8 cellular contexts compared by ENCODE assay signal in the genomic region with DNA sequence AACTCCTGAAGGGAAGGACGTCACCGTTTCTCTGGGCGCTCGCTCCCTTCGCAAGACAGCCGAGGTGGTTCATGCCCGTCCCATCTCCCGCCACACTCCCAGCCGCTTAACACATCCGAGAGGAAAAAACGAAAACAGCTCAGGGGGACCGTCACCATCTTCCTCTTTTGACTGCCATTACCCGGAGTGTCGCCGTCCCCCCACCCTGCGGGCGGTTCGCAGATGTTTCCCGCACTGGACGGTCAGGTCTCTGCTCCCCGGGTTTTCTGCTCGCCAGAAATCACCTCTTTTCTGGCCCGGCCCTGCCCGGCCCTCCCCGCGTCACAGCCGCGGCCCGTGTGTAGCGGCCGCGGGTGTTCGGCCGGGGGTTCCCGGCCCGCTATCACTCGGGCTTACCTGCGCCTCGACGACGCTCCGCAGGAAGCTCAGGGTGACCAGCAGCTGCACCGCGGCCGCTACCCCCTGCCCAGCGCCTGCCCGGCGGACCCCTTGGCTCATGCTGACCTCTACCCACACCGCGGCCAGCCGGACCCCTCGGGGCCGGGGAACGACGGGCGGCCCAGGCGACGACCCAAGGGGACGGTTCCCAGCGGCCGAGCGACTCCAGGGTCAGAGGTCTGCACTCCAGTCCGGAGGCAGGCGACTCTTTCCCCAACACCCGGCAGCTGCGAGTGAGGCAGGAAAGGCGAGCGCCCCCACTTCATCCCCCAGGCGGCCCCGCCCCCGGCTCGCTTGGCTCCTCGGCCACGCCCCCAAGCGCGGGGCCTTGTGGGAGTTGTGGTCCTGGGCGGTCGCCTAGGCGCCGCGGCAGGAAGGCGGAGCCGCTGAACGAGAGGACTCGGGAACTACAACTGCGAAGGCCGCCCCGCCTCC. TPM values are rescaled to one million over a fixed set of nuclear protein-coding genes. Genes with fewer than 3 reads are reported as not detected.
DNase-seq lines count a peak whose midpoint lies in the region; ATAC-seq, FAIRE-seq and TF ChIP-seq lines count a peak whose summit lies in the region.

A gene with protein sequence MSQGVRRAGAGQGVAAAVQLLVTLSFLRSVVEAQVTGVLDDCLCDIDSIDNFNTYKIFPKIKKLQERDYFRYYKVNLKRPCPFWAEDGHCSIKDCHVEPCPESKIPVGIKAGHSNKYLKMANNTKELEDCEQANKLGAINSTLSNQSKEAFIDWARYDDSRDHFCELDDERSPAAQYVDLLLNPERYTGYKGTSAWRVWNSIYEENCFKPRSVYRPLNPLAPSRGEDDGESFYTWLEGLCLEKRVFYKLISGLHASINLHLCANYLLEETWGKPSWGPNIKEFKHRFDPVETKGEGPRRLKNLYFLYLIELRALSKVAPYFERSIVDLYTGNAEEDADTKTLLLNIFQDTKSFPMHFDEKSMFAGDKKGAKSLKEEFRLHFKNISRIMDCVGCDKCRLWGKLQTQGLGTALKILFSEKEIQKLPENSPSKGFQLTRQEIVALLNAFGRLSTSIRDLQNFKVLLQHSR (minus strand): TSS at position 673 of the 873 bp plus-strand sequence. CDS start 175 bp downstream, at position 498.

- H3K4me2 ChIP-seq in H1 (ENCODE audit: insufficient read depth in 1 of 2, low read depth in 2 of 2, low read length in 2 of 2), result peak within 1 kb of the TSS; percentile 91 to 95
- peak within 1 kb of the TSS; percentile 77 for H3K4me2 ChIP-seq in mesendoderm (ENCODE audit: low read length)

- H3K18ac ChIP-seq in H1 (ENCODE audit: extremely low read depth, low read length) (peak within 1 kb of the TSS; percentile 32), mesendoderm (ENCODE audit: low read length) (peak within 1 kb of the TSS; percentile 10)

- H3K27me3 ChIP-seq in Caco-2 (replicated peaks; ENCODE audit: control insufficient read depth, insufficient read depth, low read length) (peaks cover 1% of the 10 kb centered on the region; the same call in 1 of the 2 replicates), H1 (replicated peaks in 1 of 4; ENCODE audit: control insufficient read depth in 3 of 4, extremely low read depth in 1 of 4, insufficient read depth in 3 of 4, low read length in 3 of 4) (peaks cover 3 to 11% (median 7%) of the 10 kb centered on the region in 4 experiments), mesendoderm (ENCODE audit: insufficient read depth, low read length, poor library complexity) (no peaks in the 10 kb centered on the region)

- H3K27ac ChIP-seq in H1 (ENCODE audit: low read depth, low read length) (0 out of 2 replicates have a peak within 1 kb of the TSS, but pooled peaks have one; percentile 18), mesendoderm (ENCODE audit: low read depth, low read length) (no peak within 1 kb of the TSS)

- H3K36me3 Mint-ChIP-seq in Caco-2 (ENCODE audit: insufficient read depth, unreplicated experiment), result no peaks in the 10 kb centered on the region

- peak within 1 kb of the TSS; percentile 69 to 85 (median 72) for H3K9ac ChIP-seq in H1 (replicated peaks in 1 of 4; ENCODE audit: extremely low read depth in 1 of 4, low read depth in 3 of 4, low read length in 3 of 4)
- peak within 1 kb of the TSS; percentile 84 for H3K9ac ChIP-seq in mesendoderm (ENCODE audit: low read length)

- H2AFZ ChIP-seq in H1 (ENCODE audit: low read length), result peak within 1 kb of the TSS; percentile 68

- peak within 1 kb of the TSS; percentile 70 for H3K4me3 Mint-ChIP-seq in Caco-2 (ENCODE audit: unreplicated experiment)

- 3% methylated on average over 75 of the region's 88 CpGs; no CpG with 5 or more reads in 1 of the 2 experiments for WGBS in H1 (ENCODE audit: extremely low coverage in 1 of 2, insufficient coverage in 1 of 2, insufficient read length in 1 of 2, insufficient replicate concordance in 2 of 2, low coverage in 1 of 2, low lambda C conversion rate in 2 of 2, missing lambda C conversion rate in 1 of 2), 2 experiments
- WGBS in mesendoderm (ENCODE audit: extremely low coverage, insufficient coverage, low lambda C conversion rate), result no CpG with 5 or more reads among the region's 88 CpGs

- no peak for TF ChIP-seq EP300 in H1 (IDR thresholded peaks at IDR 0.05; ENCODE audit: borderline replicate concordance in 1 of 2, low read depth in 2 of 2, low read length in 2 of 2)

- H4K8ac ChIP-seq in H1 (ENCODE audit: extremely low read depth, insufficient read depth, low read length) (peak within 1 kb of the TSS; percentile 68), mesendoderm (ENCODE audit: low read depth, low read length) (no peak within 1 kb of the TSS)

- peaks cover 6% of the 10 kb centered on the region for H3K4me1 Mint-ChIP-seq in Caco-2 (ENCODE audit: low read depth, unreplicated experiment)

- H3K4me1 ChIP-seq in Caco-2 (no peaks in the 10 kb centered on the region), H1 (replicated peaks in 1 of 4; ENCODE audit: control insufficient read depth in 3 of 4, insufficient read depth in 4 of 4, low read length in 3 of 4) (peaks cover 0 to 6% (median 2%) of the 10 kb centered on the region in 4 experiments; a peak in 2 of 7 replicates), mesendoderm (ENCODE audit: control insufficient read depth, low read depth, low read length) (no peaks in the 10 kb centered on the region)

- H3K14ac ChIP-seq in H1 (ENCODE audit: insufficient read length), result peak within 1 kb of the TSS; percentile 93

- H3K36me3 ChIP-seq in Caco-2 (ENCODE audit: control insufficient read depth, insufficient read depth, low read length) (no peaks in the 10 kb centered on the region), H1 (ENCODE audit: control insufficient read depth in 2 of 4, insufficient read depth in 4 of 4, low read length in 3 of 4) (no peaks in the 10 kb centered on the region), mesendoderm (ENCODE audit: control insufficient read depth, insufficient read depth, low read length) (no peaks in the 10 kb centered on the region)

- H2BK15ac ChIP-seq in H1 (ENCODE audit: low read length) (no peak within 1 kb of the TSS), mesendoderm (replicated peaks; ENCODE audit: low read depth) (no peak within 1 kb of the TSS)

- H2AK5ac ChIP-seq in H1 (ENCODE audit: low read depth, low read length), result no peak within 1 kb of the TSS
- no peak within 1 kb of the TSS for H2AK5ac ChIP-seq in mesendoderm (ENCODE audit: low read length)

- H2BK5ac ChIP-seq in H1 (ENCODE audit: low read depth, low read length) (no peak within 1 kb of the TSS), mesendoderm (ENCODE audit: low read length) (no peak within 1 kb of the TSS)

- H2BK20ac ChIP-seq in H1 (ENCODE audit: low read length), result no peak within 1 kb of the TSS

- TF ChIP-seq POLR2A in H1 (IDR thresholded peaks at IDR 0.05; ENCODE audit: control extremely low read depth in 1 of 2, low read depth in 2 of 2, low read length in 2 of 2), result peak; percentile 89 to 93

- no peak within 1 kb of the TSS for H4K5ac ChIP-seq in H1 (ENCODE audit: insufficient read length, low read depth, low read length)
- H4K5ac ChIP-seq in mesendoderm (ENCODE audit: low read length), result no peak within 1 kb of the TSS

- no peak within 1 kb of the TSS for H4K91ac ChIP-seq in H1 (replicated peaks; ENCODE audit: insufficient read length, low read length)

- H3K23ac ChIP-seq in H1 (ENCODE audit: insufficient read length), result no peak within 1 kb of the TSS
- H3K23ac ChIP-seq in mesendoderm (ENCODE audit: low read length), result no peak within 1 kb of the TSS

- H3K27ac Mint-ChIP-seq in Caco-2 (ENCODE audit: unreplicated experiment), result no peak within 1 kb of the TSS

- peak; percentile 93 to 97 for DNase-seq in Caco-2
- peak; percentile 89 for DNase-seq in HT-29 (ENCODE audit: low spot score)
- DNase-seq in NK-92 treated with Interleukin-12 subunit alpha and Interleukin-12 subunit beta, amount 100 ng/mL, for 24 hours (lab: John Stamatoyannopoulos, UW), result peak; percentile 92
- peak; percentile 75 to 89 (median 83) for DNase-seq in activated CD8-positive, alpha-beta memory T cell treated with anti-CD3 and anti-CD28 coated beads for 48 hours (ENCODE audit: low read depth in 2 of 3, low spot score in 2 of 3)
- peak; percentile 91 to 98 for DNase-seq in H1 (ENCODE audit: low read depth in 1 of 2, low spot score in 2 of 2)
- DNase-seq in mesendoderm, result peak; percentile 98
- DNase-seq in stimulated activated CD8-positive, alpha-beta memory T cell treated with anti-CD3 and anti-CD28 coated beads, Interleukin-12 subunit alpha, Interleukin-12 subunit beta, amount 100 ng/mL, for 4 hours (ENCODE audit: low read depth), result peak; percentile 97

- H3K23me2 ChIP-seq in H1 (ENCODE audit: low read depth, low read length), result peaks cover 11% of the 10 kb centered on the region; the same call in 1 of the 2 replicates

- no peak for TF ChIP-seq CTCF in Caco-2 (IDR thresholded peaks at IDR 0.05; ENCODE audit: insufficient read depth in 1 of 2, low read depth in 1 of 2, low read length in 1 of 2, severe bottlenecking in 1 of 2, unreplicated experiment in 1 of 2)
- no peak for TF ChIP-seq CTCF in H1 (IDR thresholded peaks at IDR 0.05; ENCODE audit: control extremely low read depth in 1 of 3, insufficient read depth in 1 of 3, low read depth in 1 of 3, low read length in 3 of 3)

- no peaks in the 10 kb centered on the region for H4K20me1 ChIP-seq in H1 (replicated peaks in 1 of 2; ENCODE audit: control insufficient read depth in 1 of 2, insufficient read depth in 2 of 2, low read length in 2 of 2)

- no peak for TF ChIP-seq RAD21 in H1 (IDR thresholded peaks at IDR 0.05 in 1 of 2, conservative IDR thresholded peaks at IDR 0.05 in 1 of 2; ENCODE audit: low read depth in 2 of 2, low read length in 2 of 2)

- no peaks in the 10 kb centered on the region for H3K9me3 ChIP-seq in Caco-2
- H3K9me3 ChIP-seq in H1 (ENCODE audit: insufficient read depth in 2 of 2, low read depth in 1 of 2, low read length in 1 of 2), result no peaks in the 10 kb centered on the region

- TSS peak; percentile 50 for BruUV-seq in Caco-2 (replicated peaks; lab: Mats Ljungman, UMichigan)

- POLR2A ChIA-PET in Caco-2 (lab: Charles Lee) (no interaction called here), H1 (lab: Charles Lee; ENCODE audit: partially characterized antibody) (interaction anchor here (0.8 to 1.7 kb wide), 18 partner anchors 8 to 188 kb away, joined by 3 to 5 read pairs (median 3); no protein-coding TSS in a partner anchor)

- H2BK120ac ChIP-seq in H1 (replicated peaks; ENCODE audit: low read depth, low read length), result no peak within 1 kb of the TSS
- no peak within 1 kb of the TSS for H2BK120ac ChIP-seq in mesendoderm (ENCODE audit: low read depth, low read length)

- peak; percentile 78 for ATAC-seq in GM21360 (IDR thresholded peaks at IDR 0.05; ENCODE audit: unreplicated experiment)

- peaks cover 14% of the 10 kb centered on the region for H3K27me3 Mint-ChIP-seq in Caco-2 (ENCODE audit: insufficient read depth, unreplicated experiment)

- H3K79me2 ChIP-seq in H1 (ENCODE audit: control insufficient read depth in 1 of 2, insufficient read depth in 2 of 2, low read length in 2 of 2), result no peaks in the 10 kb centered on the region
- no peaks in the 10 kb centered on the region for H3K79me2 ChIP-seq in mesendoderm (ENCODE audit: control insufficient read depth, insufficient read depth, low read length)

- no peak for FAIRE-seq in H1 (lab: Jason Lieb, UNC)

- CTCF ChIA-PET in Caco-2 (lab: Charles Lee) (no interaction called here), H1 (lab: Charles Lee; ENCODE audit: partially characterized antibody) (interaction anchor here (1.5 kb wide), 1 partner anchor 177 kb away, joined by 5 read pairs; no protein-coding TSS in a partner anchor)

- no peak within 1 kb of the TSS for H3K56ac ChIP-seq in H1 (replicated peaks; ENCODE audit: insufficient read length, low read depth, low read length)
- H3K56ac ChIP-seq in mesendoderm (ENCODE audit: low read length), result peak within 1 kb of the TSS; percentile 91

- H3K4me3 ChIP-seq in Caco-2 (ENCODE audit: low read depth, low read length) (peak within 1 kb of the TSS; percentile 86), H1 (ENCODE audit: extremely low read depth in 1 of 4, insufficient read depth in 2 of 4, low read depth in 3 of 4, low read length in 4 of 4) (peak within 1 kb of the TSS; percentile 75 to 79 (median 78)), mesendoderm (ENCODE audit: low read length) (peak within 1 kb of the TSS; percentile 75)

- intact Hi-C loops in Caco-2 (cut with micrococcal nuclease; ENCODE audit: unreplicated experiment), result loop anchor here (10.0 kb wide), 1 partner anchor 253 kb away; no protein-coding TSS in a partner anchor

- H3K79me1 ChIP-seq in H1 (ENCODE audit: low read depth, low read length) (no peaks in the 10 kb centered on the region), mesendoderm (ENCODE audit: low read length) (no peaks in the 10 kb centered on the region)

- H2BK12ac ChIP-seq in H1 (ENCODE audit: low read depth, low read length), result no peak within 1 kb of the TSS

- H3K9me3 Mint-ChIP-seq in Caco-2 (ENCODE audit: unreplicated experiment), result no peaks in the 10 kb centered on the region

- H3K4ac ChIP-seq in H1 (replicated peaks; ENCODE audit: insufficient read length, low read depth, low read length), result no peak within 1 kb of the TSS
- no peak within 1 kb of the TSS for H3K4ac ChIP-seq in mesendoderm (ENCODE audit: low read depth, low read length)

RNA-seq across cellular contexts. Expression of the gene that starts here (rescaled TPM):
- 2.3 and 2.6 TPM in 2 replicates for total RNA-seq in Caco-2 (2022)
- not detected in 2 replicates for total RNA-seq in HT-29 (2014; rRNA removed; shearing (Covaris generic))
- total RNA-seq in H1 (2021; fragmentation: NEBNext Ultra II Directional; extraction: Animal tissue kit (Norgen Biotek cat#: 25700)), result 3.5 and 5.6 TPM in 2 replicates
- 0.72 and 0.74 TPM in 2 replicates for polyA plus RNA-seq in H1 (2011; rRNA removed)
- 1.4 TPM for polyA plus RNA-seq in H1 (2011; cell fraction: cytosol; rRNA removed)
- polyA plus RNA-seq in H1 (2011; cell fraction: nucleus; rRNA removed), result 0.50 TPM
- 0.76 to 1.9 TPM (median 0.95 TPM) in 4 replicates for polyA plus RNA-seq in H1 (2012, experiment 1 of 2)
- 0.12 TPM for polyA plus RNA-seq in H1 (2012, experiment 2 of 2)
- 2.6 TPM for polyA plus RNA-seq in H1 (2013, experiment 1 of 2)
- 3.1 TPM for polyA plus RNA-seq in H1 (2013, experiment 2 of 2)
- polyA minus RNA-seq in H1 (2011; rRNA and poly(A)+ RNA removed), result 0.69 and 1.6 TPM in 2 replicates
- 2.6 TPM for polyA minus RNA-seq in H1 (2011; cell fraction: cytosol; rRNA and poly(A)+ RNA removed)
- polyA minus RNA-seq in H1 (2011; cell fraction: nucleus; rRNA and poly(A)+ RNA removed), result 3.7 TPM
- polyA plus RNA-seq in mesendoderm (2013, experiment 1 of 2), result 1.4 TPM
- 1.2 TPM for polyA plus RNA-seq in mesendoderm (2013, experiment 2 of 2)

Comparison
In these comparisons a context has a peak if more than half of its experiments do, and no peak if none do; other contexts are left out.
1. Peak in DNase-seq in HT-29; RNA of the gene not detected or under 1 TPM.